8 cellular contexts compared by ENCODE assay signal in the genomic region with DNA sequence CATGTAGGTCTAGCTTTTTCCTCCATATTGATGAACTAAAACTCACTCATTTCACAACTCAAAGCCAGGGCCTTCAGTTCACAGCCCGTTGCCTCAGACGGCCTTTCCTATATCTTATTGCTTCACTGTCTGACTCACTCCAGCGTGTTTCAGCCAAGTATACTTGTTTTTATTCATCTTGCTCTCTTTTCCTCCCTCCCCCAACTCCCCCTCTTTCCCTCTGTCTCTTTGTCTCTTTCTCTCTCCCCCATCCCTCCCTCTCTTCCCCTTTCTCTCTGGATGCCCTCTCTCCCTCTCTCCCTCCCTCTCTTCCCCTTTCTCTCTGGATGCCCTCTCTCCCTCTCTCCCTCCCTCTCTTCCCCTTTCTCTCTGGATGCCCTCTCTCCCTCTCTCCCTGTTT. TPM values are rescaled to one million over a fixed set of nuclear protein-coding genes. Genes with fewer than 3 reads are reported as not detected.
A peak's percentile ranks its signal among the peaks of the same experiment; 100 is the strongest.
DNase-seq lines count a peak whose midpoint lies in the region; FAIRE-seq and TF ChIP-seq lines count a peak whose summit lies in the region.
"Not testable (repeated sequence)": the region's sequence is repeated elsewhere in the genome, so short reads cannot be mapped to it uniquely, and the experiment has no call there.

No MANE protein-coding gene starts in this region.

- peak in 1 of 2 donors; percentile 14 for TF ChIP-seq POLR2A in adrenal gland (IDR thresholded peaks at IDR 0.05)

- intact Hi-C loops in adrenal gland (cut with DNase I) = loop anchor here in 1 of 2 donors (10.0 kb wide), 1 partner anchor 50 kb away; no protein-coding TSS in a partner anchor

- not testable (repeated sequence) for H3K4me3 ChIP-seq in AG04449 (ENCODE audit: low read depth, low read length); adrenal gland; right atrium auricular region; skin epidermis
- peak overlapping the region in 1 of 2 donors; percentile 30 for H3K4me3 ChIP-seq in muscle layer of duodenum (ENCODE audit: low read depth in 1 of 2, low read length in 2 of 2)

- 6 to 25% (median 19%) methylated on average over 3 of the region's 3 CpGs for WGBS in adrenal gland, 4 donors

- H3K27me3 Mint-ChIP-seq in HFFc6 (ENCODE audit: insufficient read depth) = peaks cover 11% of the 10 kb centered on the region

- peak; percentile 23 for FAIRE-seq in endometrium (lab: Jason Lieb, UNC)

- H3K4me1 Mint-ChIP-seq in HFFc6 (ENCODE audit: low read depth) = peaks cover 74% of the 10 kb centered on the region

- peaks cover 55% of the 10 kb centered on the region for H3K36me3 Mint-ChIP-seq in HFFc6 (ENCODE audit: low read depth)

- CTCF ChIA-PET in AG04449 (lab: Yijun Ruan, JAX) = interaction anchor here (0.9 to 4.4 kb wide), 5 partner anchors 9 to 306 kb away, joined by 3 to 21 read pairs (median 4); no protein-coding TSS in a partner anchor

- not testable (repeated sequence) for TF ChIP-seq CTCF in AG04449 (IDR thresholded peaks at IDR 0.05; ENCODE audit: insufficient read depth, low read length, missing control alignments); HFFc6 (IDR thresholded peaks at IDR 0.05); adrenal gland (IDR thresholded peaks at IDR 0.05); right atrium auricular region (IDR thresholded peaks at IDR 0.05)

- H3K9me3 ChIP-seq in adrenal gland (replicated peaks in 1 of 3); right atrium auricular region; muscle layer of duodenum (ENCODE audit: control insufficient read depth in 1 of 2, low read length in 2 of 2): not testable (repeated sequence)

- H3K27me3 ChIP-seq in adrenal gland; right atrium auricular region; muscle layer of duodenum (ENCODE audit: low read depth, low read length): not testable (repeated sequence)

- H3K4me1 ChIP-seq in adrenal gland (replicated peaks in 1 of 2) = peaks cover 22 to 31% of the 10 kb centered on the region in 2 donors
- peaks cover 0 to 15% of the 10 kb centered on the region in 2 donors for H3K4me1 ChIP-seq in right atrium auricular region
- peaks cover 0 to 27% of the 10 kb centered on the region in 2 donors for H3K4me1 ChIP-seq in muscle layer of duodenum (ENCODE audit: control insufficient read depth in 1 of 2, insufficient read depth in 2 of 2, low read length in 2 of 2)

- H3K4me3 Mint-ChIP-seq in HFFc6 = peak overlapping the region; percentile 58

- peak overlapping the region; percentile 87 for H3K27ac Mint-ChIP-seq in HFFc6

- H3K27ac ChIP-seq in adrenal gland (peak overlapping the region; percentile 77 to 97 (median 95)), right atrium auricular region (peak overlapping the region; percentile 90 to 92), muscle layer of duodenum (ENCODE audit: low read length) (peak overlapping the region; percentile 93), skin epidermis (peak overlapping the region in 20 of 21 experiments; percentile 34 to 95 (median 85))

- not testable (repeated sequence) for H3K9me3 Mint-ChIP-seq in HFFc6

- POLR2A ChIA-PET in AG04449 (lab: Yijun Ruan, JAX) = interaction anchor here (1.1 kb wide), 1 partner anchor 26 kb away, joined by 3 read pairs; no protein-coding TSS in a partner anchor

- DNase-seq in AG04449 (ENCODE audit: low read depth, low spot score) (peak; percentile 80), HFFc6 (peak; percentile 87), RPMI7951 (ENCODE audit: low read depth) (peak; percentile 88), adrenal gland (peak; percentile 67 to 91 (median 83))
- not testable (repeated sequence) for DNase-seq in right atrium auricular region (ENCODE audit: low spot score)

- H3K36me3 ChIP-seq in adrenal gland (replicated peaks in 1 of 2) = not testable (repeated sequence)
- H3K36me3 ChIP-seq in right atrium auricular region = peaks cover 24% of the 10 kb centered on the region
- H3K36me3 ChIP-seq in muscle layer of duodenum (ENCODE audit: control insufficient read depth in 1 of 2, insufficient read depth in 2 of 2, low read length in 2 of 2) = peaks cover 0 to 20% of the 10 kb centered on the region in 2 donors

RNA-seq across cellular contexts. Expression of a gene that starts 38.9 kb away (rescaled TPM):
- 100 to 1,000 TPM; 156 to 254 (median 218) TPM for total RNA-seq in HFFc6 (2021; fragmentation: NEBNext Ultra II Directional; extraction: Animal tissue kit (Norgen Biotek cat#: 25700))
- total RNA-seq in RPMI7951 (2014; rRNA removed; shearing (Covaris generic)) = 90.8 and 93.5 TPM in 2 replicates
- total RNA-seq in adrenal gland (10 to 100 TPM in 7 of 8 donors, 1 to 10 TPM in 1; 9.8 to 72.7 (median 27.0) TPM), right atrium auricular region (10 to 100 TPM; 16.2 to 24.5 TPM)
- polyA plus RNA-seq in adrenal gland = 1 to 10 TPM; 5.6 to 7.9 (median 6.1) TPM
